Comparison of ENCODE assay signal across 21 cellular contexts in the genomic region with DNA sequence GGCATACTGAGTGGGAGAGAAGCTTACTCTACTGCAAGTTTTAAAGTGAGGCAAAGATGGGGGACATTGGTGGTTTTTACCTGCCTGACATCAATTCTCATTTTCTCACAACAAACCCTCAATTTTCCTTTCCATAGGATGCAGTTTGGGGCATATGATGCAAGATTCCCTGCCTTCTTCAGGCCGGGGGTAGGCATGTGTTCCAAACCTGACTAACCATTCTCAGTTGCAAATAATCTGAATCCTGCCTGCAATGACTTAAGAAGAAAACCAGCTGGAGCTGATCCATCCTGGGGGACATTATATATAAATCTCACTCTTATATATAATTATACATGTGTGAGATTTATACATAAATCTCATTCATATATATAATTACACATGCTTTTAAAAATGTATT.
DNase-seq lines count a peak whose midpoint lies in the region; ATAC-seq and TF ChIP-seq lines count a peak whose summit lies in the region.
"Had no signal": no experiment of that assay in that cellular context is flagged by ENCODE, and none has a peak within 500 bp of the region (broad histone marks: within the 10 kb centered on the region; RNA-seq: fewer than 3 reads in every experiment).

No MANE protein-coding gene starts in this region.

- H3K27me3 ChIP-seq in foreskin keratinocyte = no peaks in the 10 kb centered on the region

- no peaks in the 10 kb centered on the region for H3K36me3 Mint-ChIP-seq in osteocyte (ENCODE audit: unreplicated experiment)
- H3K36me3 Mint-ChIP-seq in activated naive CD8-positive, alpha-beta T cell treated with anti-CD3 and anti-CD28 coated beads for 36 hours = peaks cover 11% of the 10 kb centered on the region

- TF ChIP-seq CTCF in AG10803 (conservative IDR thresholded peaks at IDR 0.05; ENCODE audit: low read length) (no peak), cardiac fibroblast (IDR thresholded peaks at IDR 0.05; ENCODE audit: low read depth, low read length) (no peak), foreskin keratinocyte (conservative IDR thresholded peaks at IDR 0.05) (no peak), osteocyte (IDR thresholded peaks at IDR 0.05) (no peak)

- no peak overlapping the region for H3K27ac Mint-ChIP-seq in osteocyte (ENCODE audit: unreplicated experiment)
- no peak overlapping the region for H3K27ac Mint-ChIP-seq in activated naive CD8-positive, alpha-beta T cell treated with anti-CD3 and anti-CD28 coated beads for 36 hours
- H3K27ac Mint-ChIP-seq: activated T-cell treated with anti-CD3 and anti-CD28 coated beads, Interleukin-2, amount 50 U/mL, for 72 hours; CD4-positive, alpha-beta memory T cell; mesothelial cell of epicardium; nephron progenitor cell; stimulated activated memory B cell treated with anti-CD40 and anti-IgM and Interleukin-4, amounts not matched to agents 10 μg/mL and 1 μg/mL and 100 μg/mL, for 72 hours had no signal

- H3K4me3 ChIP-seq in AG10803 (ENCODE audit: low read length) (no peak overlapping the region), cardiac fibroblast (replicated peaks in 1 of 2; ENCODE audit: low read depth in 2 of 2, low read length in 2 of 2) (no peak overlapping the region)

- H3K9me3 Mint-ChIP-seq in osteocyte (ENCODE audit: unreplicated experiment) = no peaks in the 10 kb centered on the region
- peaks cover 2% of the 10 kb centered on the region for H3K9me3 Mint-ChIP-seq in activated naive CD8-positive, alpha-beta T cell treated with anti-CD3 and anti-CD28 coated beads for 36 hours
- H3K9me3 Mint-ChIP-seq: nephron progenitor cell had no signal

- H3K4me1 ChIP-seq in foreskin keratinocyte = peaks cover 12% of the 10 kb centered on the region

- H3K27ac ChIP-seq in foreskin keratinocyte = no peak overlapping the region

- H3K4me1 Mint-ChIP-seq in osteocyte (ENCODE audit: unreplicated experiment) = no peaks in the 10 kb centered on the region
- peaks cover 4% of the 10 kb centered on the region for H3K4me1 Mint-ChIP-seq in activated naive CD8-positive, alpha-beta T cell treated with anti-CD3 and anti-CD28 coated beads for 36 hours
- H3K4me1 Mint-ChIP-seq: stimulated activated memory B cell treated with anti-CD40 and anti-IgM and Interleukin-4, amounts not matched to agents 10 μg/mL and 1 μg/mL and 100 μg/mL, for 72 hours had no signal

- ATAC-seq in foreskin keratinocyte (peak; percentile 31), GM18868 (IDR thresholded peaks at IDR 0.05; ENCODE audit: unreplicated experiment) (no peak)
- ATAC-seq: activated CD4-positive, CD25-positive, alpha-beta regulatory T cell treated with anti-CD3 and anti-CD28 coated beads, Interleukin-2, amount 50 U/mL, for 24 hours; activated T-cell treated with anti-CD3 and anti-CD28 coated beads, Interleukin-2, amount 50 U/mL, for 72 hours; HepG2; stimulated activated memory B cell treated with anti-CD40 and anti-IgM and Interleukin-4, amounts not matched to agents 10 μg/mL and 1 μg/mL and 100 μg/mL, for 72 hours had no signal

- H3K4me3 Mint-ChIP-seq in osteocyte (ENCODE audit: unreplicated experiment) = no peak overlapping the region
- H3K4me3 Mint-ChIP-seq in activated naive CD8-positive, alpha-beta T cell treated with anti-CD3 and anti-CD28 coated beads for 36 hours = no peak overlapping the region
- H3K4me3 Mint-ChIP-seq: activated T-cell treated with anti-CD3 and anti-CD28 coated beads, Interleukin-2, amount 50 U/mL, for 72 hours; CD4-positive, alpha-beta memory T cell; mesothelial cell of epicardium; nephron progenitor cell; stimulated activated memory B cell treated with anti-CD40 and anti-IgM and Interleukin-4, amounts not matched to agents 10 μg/mL and 1 μg/mL and 100 μg/mL, for 72 hours had no signal

- DNase-seq in AG10803 (ENCODE audit: low read depth) (peak; percentile 57), HCEC 1CT (peak; percentile 71), cardiac fibroblast (ENCODE audit: low read depth in 2 of 2) (peak; percentile 29 to 58), foreskin keratinocyte (peak in 1 of 2 donors; percentile 17), osteocyte (ENCODE audit: extremely low spot score, unreplicated experiment) (no peak)
- DNase-seq in activated naive CD8-positive, alpha-beta T cell treated with anti-CD3 and anti-CD28 coated beads for 36 hours = no peak
- no peak for DNase-seq in activated CD8-positive, alpha-beta memory T cell treated with anti-CD3 and anti-CD28 coated beads for 24 hours
- DNase-seq: activated naive CD4-positive, alpha-beta T cell treated with anti-CD3 and anti-CD28 coated beads, Interleukin-2, amount 50 U/mL, for 16 hours; activated T-cell treated with anti-CD3 and anti-CD28 coated beads, Interleukin-2, amount 50 U/mL, for 72 hours; CD4-positive, alpha-beta memory T cell; DMS79 treated with DMSO at 0.1 percent for 48 hours; NCI-H2171; NCI-H526; nephron progenitor cell; posterior cingulate gyrus; Right ventricle myocardium superior had no signal

- H3K27me3 Mint-ChIP-seq in osteocyte (ENCODE audit: unreplicated experiment) = no peaks in the 10 kb centered on the region
- no peaks in the 10 kb centered on the region for H3K27me3 Mint-ChIP-seq in activated naive CD8-positive, alpha-beta T cell treated with anti-CD3 and anti-CD28 coated beads for 36 hours
- H3K27me3 Mint-ChIP-seq: CD4-positive, alpha-beta memory T cell; stimulated activated memory B cell treated with anti-CD40 and anti-IgM and Interleukin-4, amounts not matched to agents 10 μg/mL and 1 μg/mL and 100 μg/mL, for 72 hours had no signal

Comparison
In these comparisons a context has a peak if more than half of its experiments do, and no peak if none do; other contexts are left out.
1. DNase-seq: peak in AG10803 (single experiment), HCEC 1CT (single experiment) and cardiac fibroblast (2 of 2); none in osteocyte (single experiment), activated naive CD8-positive, alpha-beta T cell treated with anti-CD3 and anti-CD28 coated beads for 36 hours (single experiment) and activated CD8-positive, alpha-beta memory T cell treated with anti-CD3 and anti-CD28 coated beads for 24 hours (single experiment).